Comparison of ENCODE assay signal across 30 cellular contexts in genomic region chr10:127039435-127039834, GRCh38.
"Had no signal": no experiment of that assay in that cellular context is flagged by ENCODE, and none has a peak within 500 bp of the region (broad histone marks: within the 10 kb centered on the region; RNA-seq: fewer than 3 reads in every experiment).

No MANE protein-coding gene starts in this region.

- H3K27me3 Mint-ChIP-seq: naive thymus-derived CD8-positive, alpha-beta T cell; stimulated activated naive CD8-positive, alpha-beta T cell treated with anti-CD3 and anti-CD28 coated beads, Interleukin-15, Interleukin-2, amounts not matched to agents 100 ng/mL and 50 ng/mL, for 24 hours had no signal

- H3K4me1 Mint-ChIP-seq: neural crest cell; stimulated activated effector memory CD8-positive, alpha-beta T cell treated with anti-CD3 and anti-CD28 coated beads, Interleukin-12 subunit alpha, Interleukin-12 subunit beta, amount 100 ng/mL, for 72 hours; stimulated activated naive B cell treated with anti-CD40 and anti-IgM and Interleukin-4, amounts not matched to agents 10 μg/mL and 1 μg/mL and 100 μg/mL, for 72 hours had no signal

- DNase-seq: naive thymus-derived CD8-positive, alpha-beta T cell; nephron progenitor cell; nucleus accumbens; ovary; posterior cingulate gyrus; retina; right cardiac atrium; right lobe of liver; sigmoid colon; small intestine; stimulated activated CD4-positive, alpha-beta T cell treated with anti-CD3 and anti-CD28 coated beads, Interleukin-15, amount 100 ng/mL, for 24 hours; stimulated activated CD4-positive, alpha-beta T cell treated with anti-CD3 and anti-CD28 coated beads, Interleukin-2, amount 100 ng/mL, for 24 hours; stimulated activated CD4-positive, alpha-beta T cell treated with anti-CD3 and anti-CD28 coated beads, Interleukin-2, amount 100 ng/mL, for 48 hours; stimulated activated CD4-positive, alpha-beta T cell treated with anti-CD3 and anti-CD28 coated beads, Interleukin-4, amount 100 ng/mL, for 24 hours; stimulated activated naive B cell treated with anti-CD40 and anti-IgM and Interleukin-4, amounts not matched to agents 10 μg/mL and 1 μg/mL and 100 μg/mL, for 72 hours; stimulated activated naive CD4-positive, alpha-beta T cell treated with Interleukin-2 at 50 U/mL for 16 hours; stomach; thyroid gland; trophoblast cell; upper lobe of left lung had no signal

- H3K4me3 Mint-ChIP-seq: naive thymus-derived CD8-positive, alpha-beta T cell; natural killer cell treated with Interleukin-12 subunit alpha and Interleukin-12 subunit beta and Interleukin-15 and Interleukin-18, amount 100 ng/mL, for 72 hours; nephron progenitor cell; neural crest cell; stimulated activated effector memory CD8-positive, alpha-beta T cell treated with anti-CD3 and anti-CD28 coated beads, Interleukin-12 subunit alpha, Interleukin-12 subunit beta, amount 100 ng/mL, for 72 hours; stimulated activated naive B cell treated with anti-CD40 and anti-IgM and Interleukin-4, amounts not matched to agents 10 μg/mL and 1 μg/mL and 100 μg/mL, for 72 hours; stimulated activated naive CD8-positive, alpha-beta T cell treated with anti-CD3 and anti-CD28 coated beads, Interleukin-15, Interleukin-2, amounts not matched to agents 100 ng/mL and 50 ng/mL, for 24 hours had no signal

- H3K27ac Mint-ChIP-seq: naive thymus-derived CD8-positive, alpha-beta T cell; natural killer cell treated with Interleukin-12 subunit alpha and Interleukin-12 subunit beta and Interleukin-15 and Interleukin-18, amount 100 ng/mL, for 72 hours; stimulated activated effector memory CD8-positive, alpha-beta T cell treated with anti-CD3 and anti-CD28 coated beads, Interleukin-12 subunit alpha, Interleukin-12 subunit beta, amount 100 ng/mL, for 72 hours; stimulated activated naive B cell treated with anti-CD40 and anti-IgM and Interleukin-4, amounts not matched to agents 10 μg/mL and 1 μg/mL and 100 μg/mL, for 72 hours; stimulated activated naive CD8-positive, alpha-beta T cell treated with anti-CD3 and anti-CD28 coated beads, Interleukin-15, Interleukin-2, amounts not matched to agents 100 ng/mL and 50 ng/mL, for 24 hours had no signal

- ATAC-seq: naive thymus-derived CD8-positive, alpha-beta T cell; natural killer cell treated with Interleukin-12 subunit alpha and Interleukin-12 subunit beta and Interleukin-15 and Interleukin-18, amount 100 ng/mL, for 72 hours; right cardiac atrium; right lobe of liver; stimulated activated naive B cell treated with anti-CD40 and anti-IgM and Interleukin-4, amounts not matched to agents 10 μg/mL and 1 μg/mL and 100 μg/mL, for 72 hours had no signal

- H3K9ac ChIP-seq: parathyroid adenoma had no signal

- H3K4me1 ChIP-seq: parathyroid adenoma, right lobe of liver, thyroid gland, tibial nerve, vagina had no signal

- H3K9me3 ChIP-seq: neutrophil, ovary, prostate gland, right lobe of liver, sigmoid colon, stomach, thoracic aorta, thyroid gland, tibial nerve, upper lobe of left lung, vagina had no signal

- H3K36me3 ChIP-seq: neutrophil, ovary, prostate gland had no signal

- H3K9me3 Mint-ChIP-seq: natural killer cell treated with Interleukin-12 subunit alpha and Interleukin-12 subunit beta and Interleukin-15 and Interleukin-18, amount 100 ng/mL, for 72 hours; nephron progenitor cell; neural crest cell; stimulated activated effector memory CD8-positive, alpha-beta T cell treated with anti-CD3 and anti-CD28 coated beads, Interleukin-12 subunit alpha, Interleukin-12 subunit beta, amount 100 ng/mL, for 72 hours; stimulated activated naive B cell treated with anti-CD40 and anti-IgM and Interleukin-4, amounts not matched to agents 10 μg/mL and 1 μg/mL and 100 μg/mL, for 72 hours had no signal

- H3K4me3 ChIP-seq: ovary, prostate gland, right lobe of liver, sigmoid colon, stomach, thoracic aorta, thyroid gland, tibial nerve, upper lobe of left lung, vagina had no signal

- H3K36me3 Mint-ChIP-seq: naive thymus-derived CD8-positive, alpha-beta T cell; natural killer cell treated with Interleukin-12 subunit alpha and Interleukin-12 subunit beta and Interleukin-15 and Interleukin-18, amount 100 ng/mL, for 72 hours; stimulated activated effector memory CD8-positive, alpha-beta T cell treated with anti-CD3 and anti-CD28 coated beads, Interleukin-12 subunit alpha, Interleukin-12 subunit beta, amount 100 ng/mL, for 72 hours; stimulated activated naive B cell treated with anti-CD40 and anti-IgM and Interleukin-4, amounts not matched to agents 10 μg/mL and 1 μg/mL and 100 μg/mL, for 72 hours had no signal

- H3K27ac ChIP-seq: neutrophil, ovary, parathyroid adenoma, prostate gland, right lobe of liver, sigmoid colon, stomach, thoracic aorta, thyroid gland, tibial nerve, upper lobe of left lung, vagina had no signal

- H3K27me3 ChIP-seq: neutrophil, ovary, right lobe of liver, sigmoid colon, stomach, thyroid gland, tibial nerve, upper lobe of left lung, vagina had no signal
